Comparison of ENCODE assay signal across 18 cellular contexts in the genomic region with DNA sequence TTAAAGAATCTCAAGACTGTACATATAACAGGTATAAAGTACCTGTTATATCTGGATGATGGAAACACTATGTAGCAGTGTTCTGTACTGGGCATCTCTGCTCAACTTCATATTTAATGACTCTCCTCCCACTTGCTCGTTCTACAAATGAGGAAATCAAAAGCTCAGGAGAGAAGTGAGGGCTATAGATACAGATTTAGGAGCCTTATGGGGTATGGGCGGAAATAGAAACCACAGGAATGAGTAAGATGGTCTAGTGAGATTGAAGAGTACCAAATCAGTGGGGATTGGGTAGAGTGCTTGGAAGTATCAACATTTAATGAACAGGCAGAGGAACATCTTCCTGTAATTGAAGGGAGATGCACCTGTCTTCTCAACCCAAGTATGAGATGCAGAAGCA. TPM values are rescaled to one million over a fixed set of nuclear protein-coding genes. Genes with fewer than 3 reads are reported as not detected.
A peak's percentile ranks its signal among the peaks of the same experiment; 100 is the strongest.
DNase-seq lines count a peak whose midpoint lies in the region; ATAC-seq, FAIRE-seq and TF ChIP-seq lines count a peak whose summit lies in the region.
"Had no signal": no experiment of that assay in that cellular context is flagged by ENCODE, and none has a peak within 500 bp of the region (broad histone marks: within the 10 kb centered on the region; RNA-seq: fewer than 3 reads in every experiment).

No MANE protein-coding gene starts in this region.

- H3K9me3 ChIP-seq in CD4-positive, alpha-beta T cell (ENCODE audit: control insufficient read depth, low read length): no peaks in the 10 kb centered on the region
- H3K9me3 ChIP-seq in Karpas-422 (ENCODE audit: low read length): peaks cover 3% of the 10 kb centered on the region; the same call in 1 of the 2 replicates

- H2AFZ ChIP-seq in Karpas-422 (ENCODE audit: low read length): no peak overlapping the region
- H2AFZ ChIP-seq: PC-9 had no signal

- no peak for DNase-seq in CD4-positive, alpha-beta T cell
- peak; percentile 38 for DNase-seq in Karpas-422
- DNase-seq in NOMO-1 treated with dmso at 0.1 percent for 144 hours (lab: John Stamatoyannopoulos, UW; ENCODE audit: unreplicated experiment): peak; percentile 67
- DNase-seq in naive thymus-derived CD8-positive, alpha-beta T cell: no peak
- no peak for DNase-seq in amygdala (lab: John Stamatoyannopoulos, UW)
- DNase-seq in dorsolateral prefrontal cortex: no peak
- no peak for DNase-seq in H54 (ENCODE audit: insufficient read length, low spot score)
- DNase-seq in MCF 10A (ENCODE audit: unreplicated experiment): no peak
- DNase-seq: GDM1, HCEC 1CT, NCI-H1105 treated with DMSO at 0.1 percent for 48 hours, NCI-H187, NCI-H345, NCI-H69, PC-9 had no signal

- no peak for ATAC-seq in CD4-positive, alpha-beta T cell (ENCODE audit: poor library complexity)
- no peak for ATAC-seq in naive thymus-derived CD8-positive, alpha-beta T cell
- ATAC-seq: GM12878 had no signal

- H3K27me3 Mint-ChIP-seq in CD4-positive, alpha-beta T cell: no peaks in the 10 kb centered on the region
- H3K27me3 Mint-ChIP-seq in naive thymus-derived CD8-positive, alpha-beta T cell: no peaks in the 10 kb centered on the region
- no peaks in the 10 kb centered on the region for H3K27me3 Mint-ChIP-seq in MCF 10A (ENCODE audit: insufficient read depth, unreplicated experiment)
- H3K27me3 Mint-ChIP-seq: B cell had no signal

- no peak overlapping the region for H3K9ac ChIP-seq in Karpas-422 (ENCODE audit: low read length)

- no peak overlapping the region for H3K4me3 Mint-ChIP-seq in CD4-positive, alpha-beta T cell
- no peak overlapping the region for H3K4me3 Mint-ChIP-seq in naive thymus-derived CD8-positive, alpha-beta T cell
- no peak overlapping the region for H3K4me3 Mint-ChIP-seq in MCF 10A (ENCODE audit: unreplicated experiment)
- H3K4me3 Mint-ChIP-seq: B cell had no signal

- peaks cover 6% of the 10 kb centered on the region; the same call in 1 of the 2 replicates for H3K36me3 ChIP-seq in Karpas-422 (ENCODE audit: insufficient read depth, low read length)

- no peak overlapping the region for H3K27ac ChIP-seq in CD4-positive, alpha-beta T cell (ENCODE audit: low read depth, low read length)
- no peak overlapping the region for H3K27ac ChIP-seq in Karpas-422 (ENCODE audit: low read length)
- no peak overlapping the region for H3K27ac ChIP-seq in dorsolateral prefrontal cortex
- H3K27ac ChIP-seq: PC-9 had no signal

- FAIRE-seq in H54 (lab: Jason Lieb, UNC): no peak
- FAIRE-seq: GM12878, HTR-8/SVneo had no signal

- H3K27me3 ChIP-seq in CD4-positive, alpha-beta T cell (ENCODE audit: control insufficient read depth, insufficient read depth, low read length): no peaks in the 10 kb centered on the region
- no peaks in the 10 kb centered on the region for H3K27me3 ChIP-seq in Karpas-422 (ENCODE audit: low read length)
- no peaks in the 10 kb centered on the region for H3K27me3 ChIP-seq in dorsolateral prefrontal cortex

- no peaks in the 10 kb centered on the region for H3K79me2 ChIP-seq in Karpas-422 (ENCODE audit: low read length)

- no peak for TF ChIP-seq CTCF in CD4-positive, alpha-beta T cell (IDR thresholded peaks at IDR 0.05)
- TF ChIP-seq CTCF in dorsolateral prefrontal cortex (IDR thresholded peaks at IDR 0.05 in 54 of 56, conservative IDR thresholded peaks at IDR 0.05 in 2 of 56; ENCODE audit: low read depth in 1 of 56, partially characterized antibody in 56 of 56) (no peak), MCF 10A (IDR thresholded peaks at IDR 0.05; ENCODE audit: unreplicated experiment) (no peak)

- intact Hi-C loops in CD4-positive, alpha-beta T cell (cut with DNase I, micrococcal nuclease): no loop called here
- intact Hi-C loops in dorsolateral prefrontal cortex (cut with DNase I) (no loop called here), MCF 10A (cut with micrococcal nuclease) (no loop called here)

- no peaks in the 10 kb centered on the region for H3K9me2 ChIP-seq in Karpas-422 (replicated peaks; ENCODE audit: insufficient read depth, low read length)

- H3K4me1 ChIP-seq in Karpas-422 (ENCODE audit: low read length): peaks cover 49% of the 10 kb centered on the region

- H3K9me3 Mint-ChIP-seq in CD4-positive, alpha-beta T cell: no peaks in the 10 kb centered on the region
- peaks cover 0 to 2% (median 0%) of the 10 kb centered on the region in 9 donors for H3K9me3 Mint-ChIP-seq in naive thymus-derived CD8-positive, alpha-beta T cell
- H3K9me3 Mint-ChIP-seq in MCF 10A (ENCODE audit: unreplicated experiment): no peaks in the 10 kb centered on the region

- CTCF ChIA-PET in CD4-positive, alpha-beta T cell (lab: Charles Lee): interaction anchor here (2.4 kb wide), 1 partner anchor 12 kb away, joined by 6 read pairs; no protein-coding TSS in a partner anchor
- CTCF ChIA-PET in MCF 10A (lab: Yijun Ruan, JAX): interaction anchor here (0.7 to 2.1 kb wide), 3 partner anchors 9 to 150 kb away, joined by 3 to 6 read pairs (median 5); a partner anchor contains a TSS

- no peak overlapping the region for H3K4me2 ChIP-seq in Karpas-422 (ENCODE audit: low read depth, low read length, poor library complexity, severe bottlenecking)
- H3K4me2 ChIP-seq: PC-9 had no signal

- H3K36me3 Mint-ChIP-seq in CD4-positive, alpha-beta T cell (ENCODE audit: low read depth): peaks cover 97% of the 10 kb centered on the region
- H3K36me3 Mint-ChIP-seq in naive thymus-derived CD8-positive, alpha-beta T cell: peaks cover 8 to 92% (median 48%) of the 10 kb centered on the region in 3 donors
- H3K36me3 Mint-ChIP-seq in MCF 10A (ENCODE audit: insufficient read depth, unreplicated experiment): peaks cover 26% of the 10 kb centered on the region

- no peak for TF ChIP-seq POLR2A in H54 (IDR thresholded peaks at IDR 0.05; ENCODE audit: low read depth, low read length)

- H3K4me1 Mint-ChIP-seq in CD4-positive, alpha-beta T cell (ENCODE audit: low read depth): peaks cover 38% of the 10 kb centered on the region
- peaks cover 4 to 27% (median 21%) of the 10 kb centered on the region in 4 donors for H3K4me1 Mint-ChIP-seq in naive thymus-derived CD8-positive, alpha-beta T cell
- H3K4me1 Mint-ChIP-seq in MCF 10A (ENCODE audit: insufficient read depth, unreplicated experiment): no peaks in the 10 kb centered on the region

- H3K4me3 ChIP-seq in Karpas-422 (ENCODE audit: low read length) (no peak overlapping the region), dorsolateral prefrontal cortex (no peak overlapping the region)
- H3K4me3 ChIP-seq: GM12878, PC-9 had no signal

- H4K20me1 ChIP-seq in Karpas-422 (ENCODE audit: insufficient read depth, low read depth, low read length): no peaks in the 10 kb centered on the region

- POLR2A ChIA-PET in CD4-positive, alpha-beta T cell (lab: Charles Lee): no interaction called here
- POLR2A ChIA-PET in naive thymus-derived CD8-positive, alpha-beta T cell (lab: Charles Lee): no interaction called here
- POLR2A ChIA-PET in MCF 10A (lab: Yijun Ruan, JAX): no interaction called here

- BruUV-seq in MCF 10A (replicated peaks; lab: Mats Ljungman, UMichigan): no TSS peak

- peak overlapping the region; percentile 31 for H3K27ac Mint-ChIP-seq in CD4-positive, alpha-beta T cell
- peak overlapping the region in 6 of 10 donors; percentile 7 to 68 (median 30) for H3K27ac Mint-ChIP-seq in naive thymus-derived CD8-positive, alpha-beta T cell
- no peak overlapping the region for H3K27ac Mint-ChIP-seq in MCF 10A (ENCODE audit: low read depth, unreplicated experiment)
- H3K27ac Mint-ChIP-seq: B cell had no signal

RNA-seq across cellular contexts. Expression of a gene that starts 23.8 kb away (rescaled TPM):
- total RNA-seq in CD4-positive, alpha-beta T cell: 1 to 10 TPM; 2.5 to 2.6 TPM
- 10.0 and 13.6 TPM in 2 replicates for total RNA-seq in Karpas-422 (2014; rRNA removed; shearing (Covaris generic); ENCODE audit: low replicate concordance)
- 1 to 10 TPM; 8.1 to 9.1 TPM for total RNA-seq in naive thymus-derived CD8-positive, alpha-beta T cell
- 1 to 10 TPM; 3.1 to 6.2 (median 4.2) TPM for polyA plus RNA-seq in naive thymus-derived CD8-positive, alpha-beta T cell
- total RNA-seq in dorsolateral prefrontal cortex (10 to 100 TPM in 105 of 120 experiments, 1 to 10 TPM in 15; 7.5 to 25.1 (median 12.6) TPM), MCF 10A (2022) (11.1 and 15.7 TPM in 2 replicates)

RNA-seq across cellular contexts. Expression of a gene that starts 31.2 kb away (rescaled TPM):
- total RNA-seq in CD4-positive, alpha-beta T cell: 100 to 1,000 TPM; 139 to 144 TPM
- total RNA-seq in Karpas-422 (2014; rRNA removed; shearing (Covaris generic); ENCODE audit: low replicate concordance): 40.1 and 55.9 TPM in 2 replicates
- 100 to 1,000 TPM; 203 to 211 TPM for total RNA-seq in naive thymus-derived CD8-positive, alpha-beta T cell
- polyA plus RNA-seq in naive thymus-derived CD8-positive, alpha-beta T cell: 10 to 100 TPM; 30.6 to 45.4 (median 34.7) TPM
- total RNA-seq in dorsolateral prefrontal cortex: 100 to 1,000 TPM in 2 of 120 experiments, 10 to 100 TPM in 118; 20.9 to 141 (median 42.8) TPM
- total RNA-seq in MCF 10A (2022): 10.2 and 11.4 TPM in 2 replicates

Comparison
In these comparisons a context has a peak if more than half of its experiments do, and no peak if none do; other contexts are left out.
1. DNase-seq: peak in Karpas-422 (single experiment) and NOMO-1 treated with dmso at 0.1 percent for 144 hours (single experiment); none in CD4-positive, alpha-beta T cell (0 of 10), naive thymus-derived CD8-positive, alpha-beta T cell (0 of 10), amygdala (0 of 56), dorsolateral prefrontal cortex (0 of 10), H54 (single experiment) and MCF 10A (single experiment).